ENCODE assay signal across 15 cellular contexts in the genomic region with DNA sequence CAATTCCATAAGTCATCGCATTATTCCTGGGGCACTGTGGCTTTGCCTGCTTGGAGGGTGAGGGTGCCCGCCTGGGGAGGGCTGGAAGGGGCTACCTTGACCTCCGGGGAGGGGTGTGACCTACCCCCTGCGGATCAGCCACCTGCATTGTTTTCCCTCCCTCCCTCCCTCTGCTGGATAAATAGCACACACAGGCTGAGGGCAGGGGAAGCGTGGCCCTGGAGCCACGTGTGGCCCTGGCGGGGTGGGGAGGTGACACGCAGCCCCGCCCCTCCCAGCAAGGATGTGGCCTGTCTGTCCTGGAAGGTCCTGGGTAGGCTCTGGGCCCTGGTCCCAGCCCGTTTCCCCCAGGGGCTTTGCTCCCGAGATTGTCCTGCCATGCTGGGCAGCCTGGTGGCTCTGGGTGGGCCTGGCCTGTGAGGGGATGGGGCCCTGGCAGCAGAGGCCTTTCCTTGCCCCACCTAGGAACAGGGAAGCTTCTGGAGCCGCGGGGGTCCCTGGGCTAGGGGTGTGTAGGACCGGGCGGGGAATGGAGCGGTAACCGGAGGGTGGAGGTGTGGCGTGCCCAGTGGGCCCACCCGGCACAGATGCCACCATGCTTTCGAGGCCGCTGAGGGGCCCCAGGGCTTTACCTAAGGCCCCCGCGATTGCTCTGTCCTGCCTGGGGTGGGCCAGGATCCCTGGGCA. TPM values are rescaled to one million over a fixed set of nuclear protein-coding genes. Genes with fewer than 3 reads are reported as not detected.
A peak's percentile ranks its signal among the peaks of the same experiment; 100 is the strongest.
DNase-seq lines count a peak whose midpoint lies in the region; ATAC-seq and TF ChIP-seq lines count a peak whose summit lies in the region.
"Had no signal": no experiment of that assay in that cellular context is flagged by ENCODE, and none has a peak within 500 bp of the region (broad histone marks: within the 10 kb centered on the region; RNA-seq: fewer than 3 reads in every experiment).

No MANE protein-coding gene starts in this region.

- no peak overlapping the region for H3K9ac ChIP-seq in liver (ENCODE audit: low read depth in 1 of 2, low read length in 2 of 2)

- POLR2A ChIA-PET in activated CD8-positive, alpha-beta T cell treated with anti-CD3 and anti-CD28 coated beads, Interleukin-2, amount 10 ng/mL, durations not matched to agents 7 days and 5 days (lab: Charles Lee), result no interaction called here

- H3K4me1 ChIP-seq in liver (ENCODE audit: control insufficient read depth in 4 of 4, insufficient read depth in 4 of 4, low read length in 3 of 4), result peaks cover 79 to 100% (median 92%) of the 10 kb centered on the region in 4 donors
- H3K4me1 ChIP-seq in suprapubic skin, result peaks cover 100% of the 10 kb centered on the region

- H3K4me1 Mint-ChIP-seq in activated CD8-positive, alpha-beta T cell treated with anti-CD3 and anti-CD28 coated beads, Interleukin-2, amount 10 ng/mL, durations not matched to agents 7 days and 5 days (ENCODE audit: low read depth), result no peaks in the 10 kb centered on the region
- H3K4me1 Mint-ChIP-seq: activated CD4-positive, alpha-beta T cell treated with anti-CD3 and anti-CD28 coated beads, Interleukin-2, amount 10 ng/mL, durations not matched to agents 24 days and 14 days had no signal

- 65% methylated on average over 23 of the region's 23 CpGs for WGBS in liver
- WGBS in suprapubic skin, result 63% methylated on average over 10 of the region's 23 CpGs

- no peak overlapping the region for H3K4me3 Mint-ChIP-seq in activated CD8-positive, alpha-beta T cell treated with anti-CD3 and anti-CD28 coated beads, Interleukin-2, amount 10 ng/mL, durations not matched to agents 7 days and 5 days
- H3K4me3 Mint-ChIP-seq: activated CD4-positive, alpha-beta T cell treated with anti-CD3 and anti-CD28 coated beads, Interleukin-2, amount 10 ng/mL, durations not matched to agents 24 days and 14 days had no signal

- no peak overlapping the region for H3K4me3 ChIP-seq in HL-60 (replicated peaks; ENCODE audit: insufficient read depth, low read length)
- no peak overlapping the region for H3K4me3 ChIP-seq in liver (ENCODE audit: low read depth in 1 of 3, low read length in 3 of 3)
- H3K4me3 ChIP-seq in suprapubic skin, result no peak overlapping the region

- CTCF ChIA-PET in activated CD8-positive, alpha-beta T cell treated with anti-CD3 and anti-CD28 coated beads, Interleukin-2, amount 10 ng/mL, durations not matched to agents 7 days and 5 days (lab: Charles Lee), result no interaction called here

- H3K36me3 Mint-ChIP-seq in activated CD8-positive, alpha-beta T cell treated with anti-CD3 and anti-CD28 coated beads, Interleukin-2, amount 10 ng/mL, durations not matched to agents 7 days and 5 days (ENCODE audit: low read depth), result no peaks in the 10 kb centered on the region

- no peaks in the 10 kb centered on the region for H3K9me3 ChIP-seq in liver (ENCODE audit: control insufficient read depth in 4 of 4, low read length in 3 of 4)
- no peaks in the 10 kb centered on the region for H3K9me3 ChIP-seq in suprapubic skin

- H3K27me3 ChIP-seq in HL-60 (ENCODE audit: insufficient read depth, poor library complexity, severe bottlenecking) (no peaks in the 10 kb centered on the region), liver (ENCODE audit: control insufficient read depth in 4 of 4, insufficient read depth in 4 of 4, low read length in 3 of 4) (no peaks in the 10 kb centered on the region), suprapubic skin (no peaks in the 10 kb centered on the region)

- no peak overlapping the region for H3K27ac Mint-ChIP-seq in activated CD8-positive, alpha-beta T cell treated with anti-CD3 and anti-CD28 coated beads, Interleukin-2, amount 10 ng/mL, durations not matched to agents 7 days and 5 days
- H3K27ac Mint-ChIP-seq: activated CD4-positive, alpha-beta T cell treated with anti-CD3 and anti-CD28 coated beads, Interleukin-2, amount 10 ng/mL, durations not matched to agents 24 days and 14 days had no signal

- no peak for ATAC-seq in activated CD8-positive, alpha-beta T cell treated with anti-CD3 and anti-CD28 coated beads, Interleukin-2, amount 10 ng/mL, durations not matched to agents 7 days and 5 days
- ATAC-seq: HCT116 had no signal

- H3K27ac ChIP-seq in HL-60 (replicated peaks) (peak overlapping the region; percentile 78), VCaP (peak overlapping the region; percentile 100), liver (ENCODE audit: low read depth in 1 of 2, low read length in 2 of 2) (peak overlapping the region; percentile 79 to 92), suprapubic skin (peak overlapping the region; percentile 91)

- H3K36me3 ChIP-seq in liver (ENCODE audit: control insufficient read depth in 4 of 4, insufficient read depth in 3 of 4, low read depth in 1 of 4, low read length in 3 of 4) (no peaks in the 10 kb centered on the region), suprapubic skin (no peaks in the 10 kb centered on the region)

- H3K27me3 Mint-ChIP-seq in activated CD8-positive, alpha-beta T cell treated with anti-CD3 and anti-CD28 coated beads, Interleukin-2, amount 10 ng/mL, durations not matched to agents 7 days and 5 days (ENCODE audit: low read depth), result no peaks in the 10 kb centered on the region
- H3K27me3 Mint-ChIP-seq: activated CD4-positive, alpha-beta T cell treated with anti-CD3 and anti-CD28 coated beads, Interleukin-2, amount 10 ng/mL, durations not matched to agents 24 days and 14 days had no signal

- no peak for TF ChIP-seq EP300 in suprapubic skin (IDR thresholded peaks at IDR 0.05)

- TF ChIP-seq RAD21 in liver (IDR thresholded peaks at IDR 0.05), result no peak

- TF ChIP-seq CTCF in HL-60 (IDR thresholded peaks at IDR 0.05; ENCODE audit: insufficient read depth, low read length) (no peak), VCaP (conservative IDR thresholded peaks at IDR 0.05) (no peak), liver (IDR thresholded peaks at IDR 0.05; ENCODE audit: low read depth, low read length, missing input control) (no peak), suprapubic skin (IDR thresholded peaks at IDR 0.05) (no peak)

- no peaks in the 10 kb centered on the region for H3K9me3 Mint-ChIP-seq in activated CD8-positive, alpha-beta T cell treated with anti-CD3 and anti-CD28 coated beads, Interleukin-2, amount 10 ng/mL, durations not matched to agents 7 days and 5 days (ENCODE audit: insufficient read depth)
- H3K9me3 Mint-ChIP-seq: activated CD4-positive, alpha-beta T cell treated with anti-CD3 and anti-CD28 coated beads, Interleukin-2, amount 10 ng/mL, durations not matched to agents 24 days and 14 days had no signal

- TF ChIP-seq POLR2A in suprapubic skin (IDR thresholded peaks at IDR 0.05), result no peak

- DNase-seq in HL-60 (ENCODE audit: low read depth in 1 of 2, low spot score in 1 of 2) (peak in 1 of 2 experiments; percentile 58), suprapubic skin (ENCODE audit: low spot score in 2 of 2) (no peak), iPS-NIHi11 (ENCODE audit: low spot score) (no peak), glomerular visceral epithelial cell (ENCODE audit: extremely low spot score) (no peak)
- DNase-seq in activated CD8-positive, alpha-beta T cell treated with anti-CD3 and anti-CD28 coated beads, Interleukin-2, amount 10 ng/mL, durations not matched to agents 7 days and 5 days, result no peak
- DNase-seq: activated CD4-positive, alpha-beta T cell treated with anti-CD3 and anti-CD28 coated beads, Interleukin-2, amount 10 ng/mL, durations not matched to agents 24 days and 14 days; activated CD8-positive, alpha-beta memory T cell treated with anti-CD3 and anti-CD28 coated beads, Interleukin-2, amount 50 U/mL, for 4 hours; activated effector memory CD4-positive, alpha-beta T cell treated with anti-CD3 and anti-CD28 coated beads, Interleukin-2, amount 50 U/mL, for 16 hours; NCI-H1436 treated with DMSO at 0.1 percent for 48 hours; NCI-H526; right cardiac atrium; SHP77 had no signal

TF ChIP-seq in liver, 16 proteins besides CTCF, POLR2A, EP300 and RAD21:
- peak in 1 of 2 donors; percentile 48 for TF ChIP-seq RXRA (IDR thresholded peaks at IDR 0.05)
- TF ChIP-seq, protein P1, sequence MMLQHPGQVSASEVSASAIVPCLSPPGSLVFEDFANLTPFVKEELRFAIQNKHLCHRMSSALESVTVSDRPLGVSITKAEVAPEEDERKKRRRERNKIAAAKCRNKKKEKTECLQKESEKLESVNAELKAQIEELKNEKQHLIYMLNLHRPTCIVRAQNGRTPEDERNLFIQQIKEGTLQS (IDR thresholded peaks at IDR 0.05), result no peak

RNA-seq across cellular contexts. Expression of a gene that starts 33.4 kb away (rescaled TPM):
- total RNA-seq in liver (100 to 1,000 TPM in 1 of 2 donors, 10 to 100 TPM in 1; 41.5 to 116 TPM), suprapubic skin (100 to 1,000 TPM; 165 to 240 (median 185) TPM)
- 100 to 1,000 TPM in 1 of 2 donors, 10 to 100 TPM in 1; 46.8 to 101 TPM for polyA plus RNA-seq in liver
- total RNA-seq in activated CD8-positive, alpha-beta T cell treated with anti-CD3 and anti-CD28 coated beads, Interleukin-2, amount 10 ng/mL, durations not matched to agents 7 days and 5 days, result 1 to 10 TPM; 3.8 to 4.2 TPM

Comparison
In these comparisons a context has a peak if more than half of its experiments do, and no peak if none do; other contexts are left out.
1. RNA of a gene that starts 33.4 kb away (total RNA-seq): 165 to 240 TPM in suprapubic skin and 41.5 to 116 TPM in liver; 3.8 to 4.2 TPM in activated CD8-positive, alpha-beta T cell treated with anti-CD3 and anti-CD28 coated beads, Interleukin-2, amount 10 ng/mL, durations not matched to agents 7 days and 5 days; every median in the first group is over 4 times any median in the second.
2. Peak in every context shown above with its lines, with median percentiles within 50 percentile points of each other: H3K27ac ChIP-seq.